In the genomic region with DNA sequence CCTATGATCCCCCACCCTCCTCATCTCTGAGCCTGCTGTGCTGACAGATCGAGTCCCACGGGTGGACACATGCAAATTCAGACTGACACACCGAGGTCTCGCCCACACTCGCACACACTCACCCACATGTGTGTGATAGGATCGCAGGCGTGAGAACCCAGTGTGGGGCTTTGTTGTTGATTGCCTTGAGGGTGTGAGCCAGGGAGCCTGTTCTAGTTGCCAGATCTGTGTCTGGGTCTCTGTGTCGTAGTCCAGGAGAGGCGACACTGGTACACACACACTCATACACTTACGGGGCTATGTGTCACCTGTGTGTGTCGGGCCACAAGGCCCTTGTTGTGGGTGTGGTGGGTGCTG, we compare ENCODE assay signal across 13 cellular contexts. TPM values are rescaled to one million over a fixed set of nuclear protein-coding genes. Genes with fewer than 3 reads are reported as not detected.
DNase-seq lines count a peak whose midpoint lies in the region; ATAC-seq, FAIRE-seq and TF ChIP-seq lines count a peak whose summit lies in the region.
"Had no signal": no experiment of that assay in that cellular context is flagged by ENCODE, and none has a peak within 500 bp of the region (broad histone marks: within the 10 kb centered on the region; RNA-seq: fewer than 3 reads in every experiment).

No MANE protein-coding gene starts in this region.

- H3K4me1 Mint-ChIP-seq in glutamatergic neuron (ENCODE audit: low read depth, unreplicated experiment) = peaks cover 19% of the 10 kb centered on the region

- intact Hi-C loops in pancreas (cut with DNase I) = no loop called here

- H3K4me3 Mint-ChIP-seq in glutamatergic neuron (ENCODE audit: unreplicated experiment) = peak overlapping the region; percentile 49
- H3K4me3 Mint-ChIP-seq: stimulated activated naive CD8-positive, alpha-beta T cell treated with anti-CD3 and anti-CD28 coated beads, Interleukin-15, amount 100 ng/mL, for 72 hours had no signal

- no peak for DNase-seq in BJ (ENCODE audit: low read depth)
- no peak for DNase-seq in SJCRH30
- DNase-seq in glutamatergic neuron = peak; percentile 17
- no peak for DNase-seq in pancreas
- no peak for DNase-seq in SKM-1 treated with dmso at 0.1 percent for 144 hours (lab: John Stamatoyannopoulos, UW; ENCODE audit: unreplicated experiment)
- DNase-seq: activated CD8-positive, alpha-beta memory T cell treated with anti-CD3 and anti-CD28 coated beads for 24 hours; NCI-H2029 treated with DMSO at 0.1 percent for 48 hours; spleen; stimulated activated naive CD8-positive, alpha-beta T cell treated with anti-CD3 and anti-CD28 coated beads, Interleukin-15, amount 100 ng/mL, for 72 hours had no signal

- peaks cover 30% of the 10 kb centered on the region; the same call in 1 of the 2 replicates for H3K4me1 ChIP-seq in SJCRH30
- peaks cover 42 to 57% (median 50%) of the 10 kb centered on the region in 3 donors for H3K4me1 ChIP-seq in pancreas

- H3K36me3 Mint-ChIP-seq in glutamatergic neuron (ENCODE audit: unreplicated experiment) = no peaks in the 10 kb centered on the region

- no peak for TF ChIP-seq CTCF in BJ (IDR thresholded peaks at IDR 0.05; ENCODE audit: insufficient read depth, low read depth, low read length)
- TF ChIP-seq CTCF in glutamatergic neuron (IDR thresholded peaks at IDR 0.05; ENCODE audit: partially characterized antibody, unreplicated experiment) = no peak
- TF ChIP-seq CTCF in pancreas (IDR thresholded peaks at IDR 0.05) = no peak

- no peak for FAIRE-seq in pancreas (lab: Jason Lieb, UNC)

- WGBS in pancreas, 2 donors = 35 to 45% methylated on average over 11 of the region's 11 CpGs

- peaks cover 10% of the 10 kb centered on the region for H3K9me3 Mint-ChIP-seq in glutamatergic neuron (ENCODE audit: unreplicated experiment)
- H3K9me3 Mint-ChIP-seq: stimulated activated naive CD8-positive, alpha-beta T cell treated with anti-CD3 and anti-CD28 coated beads, Interleukin-15, amount 100 ng/mL, for 72 hours had no signal

- no peaks in the 10 kb centered on the region for H3K36me3 ChIP-seq in BJ (ENCODE audit: control insufficient read depth, insufficient read depth, low read length)
- H3K36me3 ChIP-seq in SJCRH30 = no peaks in the 10 kb centered on the region
- H3K36me3 ChIP-seq in pancreas = no peaks in the 10 kb centered on the region
- H3K36me3 ChIP-seq: SJSA1, spleen had no signal

- H3K27me3 Mint-ChIP-seq in glutamatergic neuron (ENCODE audit: unreplicated experiment) = peaks cover 28% of the 10 kb centered on the region

- CTCF ChIA-PET in BJ (lab: Yijun Ruan, JAX) = interaction anchor here (1.0 to 2.8 kb wide), 5 partner anchors 97 to 214 kb away, joined by 3 to 20 read pairs (median 3); no protein-coding TSS in a partner anchor

- H3K27me3 ChIP-seq in BJ (ENCODE audit: control insufficient read depth, insufficient read depth, low read length) (peaks cover 7% of the 10 kb centered on the region), SJCRH30 (peaks cover 13% of the 10 kb centered on the region; the same call in 1 of the 2 replicates), pancreas (no peaks in the 10 kb centered on the region)
- H3K27me3 ChIP-seq: SJSA1 had no signal

- peak overlapping the region; percentile 71 for H3K4me3 ChIP-seq in BJ (ENCODE audit: low read depth, low read length)
- H3K4me3 ChIP-seq in SJCRH30 = peak overlapping the region; percentile 70
- peak overlapping the region in 3 of 4 donors; percentile 38 to 86 (median 82) for H3K4me3 ChIP-seq in pancreas
- H3K4me3 ChIP-seq: SJSA1 had no signal

- H3K27ac Mint-ChIP-seq in glutamatergic neuron (ENCODE audit: unreplicated experiment) = no peak overlapping the region
- H3K27ac Mint-ChIP-seq: stimulated activated naive CD8-positive, alpha-beta T cell treated with anti-CD3 and anti-CD28 coated beads, Interleukin-15, amount 100 ng/mL, for 72 hours had no signal

- no peaks in the 10 kb centered on the region for H3K9me3 ChIP-seq in SJCRH30 (replicated peaks)
- no peaks in the 10 kb centered on the region for H3K9me3 ChIP-seq in pancreas
- H3K9me3 ChIP-seq: SJSA1, spleen had no signal

- ATAC-seq in pancreas (no peak), HG02642 (IDR thresholded peaks at IDR 0.05; ENCODE audit: poor library complexity, unreplicated experiment) (no peak), GM19035 (IDR thresholded peaks at IDR 0.05; ENCODE audit: unreplicated experiment) (no peak), GM18502 (IDR thresholded peaks at IDR 0.05; ENCODE audit: poor library complexity, unreplicated experiment) (no peak)
- ATAC-seq: stimulated activated naive CD8-positive, alpha-beta T cell treated with anti-CD3 and anti-CD28 coated beads, Interleukin-15, amount 100 ng/mL, for 72 hours had no signal

- H3K27ac ChIP-seq in SJCRH30 (no peak overlapping the region), pancreas (peak overlapping the region; percentile 8 to 83 (median 55))
- H3K27ac ChIP-seq: SJSA1, spleen had no signal

- POLR2A ChIA-PET in BJ (lab: Charles Lee) = interaction anchor here (0.7 kb wide), 1 partner anchor 14 kb away, joined by 3 read pairs; no protein-coding TSS in a partner anchor

RNA-seq across cellular contexts. Expression of gene EPHB3, which starts 2.0 kb away (rescaled TPM):
- polyA plus RNA-seq in BJ (2011; rRNA removed) (1.1 and 3.3 TPM in 2 replicates), pancreas (10 to 100 TPM; 11.7 to 13.3 TPM)
- polyA minus RNA-seq in BJ (2011; rRNA and poly(A)+ RNA removed) = 4.1 and 5.9 TPM in 2 replicates
- 16.4 and 16.6 TPM in 2 replicates for total RNA-seq in SJCRH30 (2014; rRNA removed; shearing (Covaris generic))
- total RNA-seq in glutamatergic neuron (ENCODE audit: unreplicated experiment) (5.0 TPM), pancreas (10 to 100 TPM in 4 of 6 donors, 1 to 10 TPM in 2; 5.8 to 17.3 (median 13.2) TPM)
